Comparison of ENCODE assay signal across 21 cellular contexts in genomic region chrX:29634516-29634915, GRCh38.
"Had no signal": no experiment of that assay in that cellular context is flagged by ENCODE, and none has a peak within 500 bp of the region (broad histone marks: within the 10 kb centered on the region; RNA-seq: fewer than 3 reads in every experiment).

No MANE protein-coding gene starts in this region.

- H3K4me3 ChIP-seq: coronary artery, hepatocyte, lung, tibial artery, vagina had no signal

- H3K79me2 ChIP-seq: hepatocyte had no signal

- H3K27me3 Mint-ChIP-seq: activated CD4-positive, alpha-beta T cell treated with anti-CD3 and anti-CD28 coated beads for 36 hours; activated naive CD8-positive, alpha-beta T cell treated with anti-CD3 and anti-CD28 coated beads for 36 hours; central memory CD8-positive, alpha-beta T cell had no signal

- H3K27ac Mint-ChIP-seq: activated CD4-positive, alpha-beta T cell treated with anti-CD3 and anti-CD28 coated beads for 36 hours; activated naive CD8-positive, alpha-beta T cell treated with anti-CD3 and anti-CD28 coated beads for 36 hours; mesothelial cell of epicardium; nephron had no signal

- H3K4me3 Mint-ChIP-seq: activated CD4-positive, alpha-beta T cell treated with anti-CD3 and anti-CD28 coated beads for 36 hours; activated naive CD8-positive, alpha-beta T cell treated with anti-CD3 and anti-CD28 coated beads for 36 hours; central memory CD8-positive, alpha-beta T cell; mesothelial cell of epicardium; nephron had no signal

- H3K27me3 ChIP-seq: brain microvascular endothelial cell, hepatocyte, tibial artery, vagina had no signal

- H3K36me3 Mint-ChIP-seq: activated naive CD8-positive, alpha-beta T cell treated with anti-CD3 and anti-CD28 coated beads for 36 hours; mesothelial cell of epicardium had no signal

- H3K36me3 ChIP-seq: brain microvascular endothelial cell, tibial artery, vagina had no signal

- FAIRE-seq: endometrium, islet of Langerhans had no signal

- DNase-seq: activated CD4-positive, alpha-beta T cell treated with anti-CD3 and anti-CD28 coated beads for 36 hours; activated CD4-positive, alpha-beta T cell treated with anti-CD3 and anti-CD28 coated beads, Interleukin-2, amount 50 U/mL, for 48 hours; activated naive CD8-positive, alpha-beta T cell treated with anti-CD3 and anti-CD28 coated beads for 36 hours; amygdala; brain microvascular endothelial cell; nucleus accumbens; posterior cingulate gyrus; retina; stimulated activated CD8-positive, alpha-beta memory T cell treated with anti-CD3 and anti-CD28 coated beads, Interleukin-4, amount 100 ng/mL, for 48 hours; stimulated activated naive CD4-positive, alpha-beta T cell; T-helper 2 cell; tibial artery had no signal

- H3K4me1 Mint-ChIP-seq: activated CD4-positive, alpha-beta T cell treated with anti-CD3 and anti-CD28 coated beads for 36 hours; activated naive CD8-positive, alpha-beta T cell treated with anti-CD3 and anti-CD28 coated beads for 36 hours; central memory CD8-positive, alpha-beta T cell; mesothelial cell of epicardium; nephron had no signal

- H3K4me2 ChIP-seq: hepatocyte had no signal

- H3K27ac ChIP-seq: brain microvascular endothelial cell, coronary artery, hepatocyte, tibial artery, vagina had no signal

- H3K9me3 ChIP-seq: tibial artery, vagina had no signal

- H3K4me1 ChIP-seq: tibial artery, vagina had no signal

- H3K9me3 Mint-ChIP-seq: activated naive CD8-positive, alpha-beta T cell treated with anti-CD3 and anti-CD28 coated beads for 36 hours; central memory CD8-positive, alpha-beta T cell; mesothelial cell of epicardium; nephron had no signal

- H2AFZ ChIP-seq: hepatocyte had no signal
